ENCODE assay signal across 19 cellular contexts in genomic region chr9:114099523-114100270, GRCh38. TPM values are rescaled to one million over a fixed set of nuclear protein-coding genes. Genes with fewer than 3 reads are reported as not detected.
DNase-seq lines count a peak whose midpoint lies in the region; ATAC-seq, FAIRE-seq and TF ChIP-seq lines count a peak whose summit lies in the region.
"Had no signal": no experiment of that assay in that cellular context is flagged by ENCODE, and none has a peak within 500 bp of the region (broad histone marks: within the 10 kb centered on the region; RNA-seq: fewer than 3 reads in every experiment).

No MANE protein-coding gene starts in this region.

- H3K4me2 ChIP-seq in HepG2 (ENCODE audit: low read depth, low read length) = peak overlapping the region; percentile 82

- no peak for TF ChIP-seq CTCF in WERI-Rb-1 (IDR thresholded peaks at IDR 0.05; ENCODE audit: low read depth, low read length)
- TF ChIP-seq CTCF in HepG2 (CRISPR knock-in tag; IDR thresholded peaks at IDR 0.05) = no peak; the same call in 1 of the 2 replicates
- TF ChIP-seq CTCF in ovary (IDR thresholded peaks at IDR 0.05) = no peak

- H3K79me2 ChIP-seq in HepG2 (ENCODE audit: insufficient read depth, low read length) = no peaks in the 10 kb centered on the region

- no peaks in the 10 kb centered on the region for H4K20me1 ChIP-seq in HepG2 (ENCODE audit: insufficient read depth, low read length)

- POLR2A ChIA-PET in HepG2 (lab: Yijun Ruan, JAX) = interaction anchor here (1.1 to 1.9 kb wide), 18 partner anchors 9 to 229 kb away, joined by 3 to 63 read pairs (median 6); partner anchors contain the start of genes AMBP and COL27A1

- in situ Hi-C loops in HepG2 (cut with HindIII; ENCODE audit: extremely low pct_ligation_motif_present, low pct_unique_long_range_greater_than_20kb) = loop anchor here (5.0 kb wide), 1 partner anchor 193 kb away; no protein-coding TSS in a partner anchor

- peak; percentile 28 for FAIRE-seq in HepG2 (lab: Jason Lieb, UNC)
- FAIRE-seq: H54 had no signal

- ATAC-seq in HepG2 = peak; percentile 70
- ATAC-seq in GM21619 (IDR thresholded peaks at IDR 0.05; ENCODE audit: unreplicated experiment) = no peak
- ATAC-seq in GM19351 (IDR thresholded peaks at IDR 0.05; ENCODE audit: unreplicated experiment) = no peak
- ATAC-seq: gastroesophageal sphincter had no signal

- CTCF ChIA-PET in HepG2 (lab: Yijun Ruan, JAX; ENCODE audit: low intra/inter-chr PET ratio, low total read pairs) = no interaction called here

- TF ChIP-seq POLR2A in HepG2 (IDR thresholded peaks at IDR 0.05; ENCODE audit: insufficient read depth in 1 of 2, low read depth in 2 of 2, low read length in 2 of 2) (no peak), ovary (IDR thresholded peaks at IDR 0.05) (no peak)

- H3K9me3 ChIP-seq in WERI-Rb-1 (ENCODE audit: severe bottlenecking) = peaks cover 21% of the 10 kb centered on the region
- peaks cover 13% of the 10 kb centered on the region for H3K9me3 ChIP-seq in HepG2 (ENCODE audit: low read length)
- peaks cover 0 to 3% of the 10 kb centered on the region in 2 donors for H3K9me3 ChIP-seq in ovary

- TF ChIP-seq EP300 in HepG2 (IDR thresholded peaks at IDR 0.05; ENCODE audit: low read depth in 2 of 2, low read length in 2 of 2) (no peak), HepG2 (CRISPR knock-in tag; IDR thresholded peaks at IDR 0.05; ENCODE audit: borderline replicate concordance) (no peak), ovary (IDR thresholded peaks at IDR 0.05) (no peak)

- H3K27ac ChIP-seq in WERI-Rb-1 = peak overlapping the region; percentile 97
- peak overlapping the region; percentile 55 for H3K27ac ChIP-seq in HepG2 (ENCODE audit: extremely low read length, insufficient read depth, low read length)
- no peak overlapping the region for H3K27ac ChIP-seq in ovary
- H3K27ac ChIP-seq: cardiac muscle cell, gastroesophageal sphincter, RWPE1, upper lobe of left lung had no signal

- H3K27me3 ChIP-seq in WERI-Rb-1 (ENCODE audit: insufficient read depth, low read depth, severe bottlenecking) (no peaks in the 10 kb centered on the region), HepG2 (ENCODE audit: control insufficient read depth in 1 of 2, insufficient read depth in 2 of 2, low read length in 2 of 2) (no peaks in the 10 kb centered on the region), ovary (no peaks in the 10 kb centered on the region)

- no peak for TF ChIP-seq RAD21 in HepG2 (CRISPR knock-in tag; IDR thresholded peaks at IDR 0.05)

- WGBS in HepG2 (ENCODE audit: low lambda C conversion rate) = 3% methylated on average over 3 of the region's 4 CpGs
- WGBS in ovary, 3 donors = 73 to 79% (median 76%) methylated on average over 4 of the region's 4 CpGs

- H3K4me1 ChIP-seq in HepG2 (ENCODE audit: insufficient read depth, low read length) (peaks cover 53% of the 10 kb centered on the region), ovary (ENCODE audit: insufficient read depth) (peaks cover 5% of the 10 kb centered on the region)

- peaks cover 33% of the 10 kb centered on the region for H3K36me3 ChIP-seq in WERI-Rb-1
- H3K36me3 ChIP-seq in HepG2 (replicated peaks in 1 of 2; ENCODE audit: control insufficient read depth in 1 of 2, insufficient read depth in 2 of 2, low read length in 2 of 2) = peaks cover 0 to 1% of the 10 kb centered on the region in 2 experiments; a peak in 1 of 5 replicates
- H3K36me3 ChIP-seq in ovary = no peaks in the 10 kb centered on the region
- H3K36me3 ChIP-seq: cardiac muscle cell, gastroesophageal sphincter, upper lobe of left lung had no signal

- peak; percentile 38 for DNase-seq in activated effector memory CD4-positive, alpha-beta T cell treated with anti-CD3 and anti-CD28 coated beads, Interleukin-2, amount 50 U/mL, for 16 hours
- DNase-seq in activated effector memory CD4-positive, alpha-beta T cell treated with Interleukin-2 at 50 U/mL for 16 hours = no peak
- peak; percentile 96 for DNase-seq in WERI-Rb-1
- no peak for DNase-seq in HepG2 (ENCODE audit: low spot score)
- no peak for DNase-seq in HT-29 (ENCODE audit: low spot score)
- DNase-seq in ovary = no peak
- DNase-seq: islet precursor cell; KG1; stimulated activated CD4-positive, alpha-beta T cell treated with anti-CD3 and anti-CD28 coated beads, Interleukin-4, amount 100 ng/mL, for 1 hour; upper lobe of left lung had no signal

- intact Hi-C loops in HepG2 (cut with micrococcal nuclease; ENCODE audit: unreplicated experiment) (no loop called here), ovary (cut with DNase I) (loop anchor here in 1 of 4 donors (10.0 kb wide), 1 partner anchor 55 kb away; the partner anchor contains the start of gene COL27A1)

- peak overlapping the region; percentile 0 for H2AFZ ChIP-seq in HepG2 (ENCODE audit: low read length)

- BruUV-seq in HepG2 (replicated peaks; lab: Mats Ljungman, UMichigan) = no TSS peak

- peak overlapping the region; percentile 59; the same call in 1 of the 2 replicates for H3K9ac ChIP-seq in HepG2 (ENCODE audit: insufficient read depth, low read depth, low read length)

- H3K4me3 ChIP-seq in WERI-Rb-1 (ENCODE audit: low read depth, low read length) (peak overlapping the region; percentile 92), HepG2 (replicated peaks in 1 of 3; ENCODE audit: insufficient read depth in 1 of 3, low read depth in 2 of 3, low read length in 3 of 3) (peak overlapping the region; percentile 27 to 67 (median 45)), ovary (no peak overlapping the region)

RNA-seq across cellular contexts. Expression of gene KIF12, which starts 0.6 kb away (rescaled TPM):
- total RNA-seq in HepG2 (2016; rRNA removed; fragmentation: Illumina TruSeq; extraction: Trizol) (0.81 and 1.8 TPM in 2 replicates), ovary (10 to 100 TPM in 1 of 7 donors, 1 to 10 TPM in 4, under 1 TPM in 2; 0.78 to 17.8 (median 2.0) TPM)
- 0.61 and 1.1 TPM in 2 replicates for total RNA-seq in HepG2 (2016; cell fraction: cytosol; rRNA removed; fragmentation: Illumina TruSeq; extraction: Trizol; ENCODE audit: low read depth)
- total RNA-seq in HepG2 (2016; cell fraction: insoluble cytoplasmic fraction; rRNA removed; fragmentation: Illumina TruSeq; extraction: Trizol) = 0.94 and 1.8 TPM in 2 replicates
- 0.19 and 0.38 TPM in 2 replicates for total RNA-seq in HepG2 (2016; cell fraction: membrane; rRNA removed; fragmentation: Illumina TruSeq; extraction: Trizol)
- 2.7 and 3.5 TPM in 2 replicates for total RNA-seq in HepG2 (2016; cell fraction: nucleus; rRNA removed; fragmentation: Illumina TruSeq; extraction: Trizol)
- polyA plus RNA-seq in HepG2 (2011; rRNA removed) (12.5 and 14.8 TPM in 2 replicates), ovary (under 1 TPM in 1 of 2 donors, not detected in 1; 0.54 TPM)
- polyA plus RNA-seq in HepG2 (2011; cell fraction: cytosol; rRNA removed) = 1.6 and 3.1 TPM in 2 replicates
- polyA plus RNA-seq in HepG2 (2011; cell fraction: nucleus; rRNA removed) = 155 and 222 TPM in 2 replicates
- 6.2 and 7.2 TPM in 2 replicates for polyA plus RNA-seq in HepG2 (2012)
- 0.14 and 0.26 TPM in 2 replicates for polyA plus RNA-seq in HepG2 (2016; cell fraction: cytosol; fragmentation: Illumina TruSeq; extraction: Trizol; ENCODE audit: low read depth)
- 0.92 and 0.93 TPM in 2 replicates for polyA plus RNA-seq in HepG2 (2016; cell fraction: insoluble cytoplasmic fraction; fragmentation: Illumina TruSeq; extraction: Trizol; ENCODE audit: low read depth)
- polyA plus RNA-seq in HepG2 (2016; cell fraction: membrane; fragmentation: Illumina TruSeq; extraction: Trizol; ENCODE audit: low read depth) = 0.17 TPM in 1 of 2 replicates, not detected in the other
- 8.0 and 11.0 TPM in 2 replicates for polyA plus RNA-seq in HepG2 (2016; cell fraction: nucleus; fragmentation: Illumina TruSeq; extraction: Trizol; ENCODE audit: insufficient read depth, low read depth)
- 6.7 TPM in 1 of 2 replicates, not detected in the other for polyA minus RNA-seq in HepG2 (2011; rRNA and poly(A)+ RNA removed; ENCODE audit: low replicate concordance)
- polyA minus RNA-seq in HepG2 (2011; cell fraction: cytosol; rRNA and poly(A)+ RNA removed) = 1.1 and 1.3 TPM in 2 replicates
- 11.6 and 13.7 TPM in 2 replicates for polyA minus RNA-seq in HepG2 (2011; cell fraction: nucleus; rRNA and poly(A)+ RNA removed)
- 36.4 and 41.0 TPM in 2 replicates for total RNA-seq in HT-29 (2014; rRNA removed; shearing (Covaris generic))
- total RNA-seq: A673; gastroesophageal sphincter; T-helper 1 cell treated with Interleukin-12 subunit alpha and Interleukin-12 subunit beta and Interleukin-4 antibody, amounts not matched to agents 30 ng/mL and 1 ng/mL, for 36 hours had no signal

RNA-seq across cellular contexts. Expression of gene AMBP, which starts 21.6 kb away (rescaled TPM):
- 612 and 1,510 TPM in 2 replicates for total RNA-seq in HepG2 (2016; rRNA removed; fragmentation: Illumina TruSeq; extraction: Trizol)
- total RNA-seq in HepG2 (2016; cell fraction: cytosol; rRNA removed; fragmentation: Illumina TruSeq; extraction: Trizol; ENCODE audit: low read depth) = 264 and 266 TPM in 2 replicates
- 610 and 1,558 TPM in 2 replicates for total RNA-seq in HepG2 (2016; cell fraction: insoluble cytoplasmic fraction; rRNA removed; fragmentation: Illumina TruSeq; extraction: Trizol)
- 284 and 296 TPM in 2 replicates for total RNA-seq in HepG2 (2016; cell fraction: membrane; rRNA removed; fragmentation: Illumina TruSeq; extraction: Trizol)
- 1,103 and 1,244 TPM in 2 replicates for total RNA-seq in HepG2 (2016; cell fraction: nucleus; rRNA removed; fragmentation: Illumina TruSeq; extraction: Trizol)
- 2,580 and 3,919 TPM in 2 replicates for polyA plus RNA-seq in HepG2 (2011; rRNA removed)
- 3,676 and 4,547 TPM in 2 replicates for polyA plus RNA-seq in HepG2 (2011; cell fraction: cytosol; rRNA removed)
- polyA plus RNA-seq in HepG2 (2011; cell fraction: nucleus; rRNA removed) = 1,589 and 2,063 TPM in 2 replicates
- 2,894 and 3,165 TPM in 2 replicates for polyA plus RNA-seq in HepG2 (2012)
- polyA plus RNA-seq in HepG2 (2016; cell fraction: cytosol; fragmentation: Illumina TruSeq; extraction: Trizol; ENCODE audit: low read depth) = 305 and 334 TPM in 2 replicates
- 674 and 676 TPM in 2 replicates for polyA plus RNA-seq in HepG2 (2016; cell fraction: insoluble cytoplasmic fraction; fragmentation: Illumina TruSeq; extraction: Trizol; ENCODE audit: low read depth)
- polyA plus RNA-seq in HepG2 (2016; cell fraction: membrane; fragmentation: Illumina TruSeq; extraction: Trizol; ENCODE audit: low read depth) = 279 and 293 TPM in 2 replicates
- 2,037 and 2,236 TPM in 2 replicates for polyA plus RNA-seq in HepG2 (2016; cell fraction: nucleus; fragmentation: Illumina TruSeq; extraction: Trizol; ENCODE audit: insufficient read depth, low read depth)
- polyA minus RNA-seq in HepG2 (2011; rRNA and poly(A)+ RNA removed; ENCODE audit: low replicate concordance) = 0.72 and 924 TPM in 2 replicates
- polyA minus RNA-seq in HepG2 (2011; cell fraction: cytosol; rRNA and poly(A)+ RNA removed) = 612 and 1,026 TPM in 2 replicates
- 323 and 565 TPM in 2 replicates for polyA minus RNA-seq in HepG2 (2011; cell fraction: nucleus; rRNA and poly(A)+ RNA removed)
- total RNA-seq in HT-29 (2014; rRNA removed; shearing (Covaris generic)) = 3.0 and 4.4 TPM in 2 replicates
- total RNA-seq in ovary = 1 to 10 TPM in 1 of 7 donors, under 1 TPM in 4, not detected in 2; 0.30 to 3.9 (median 0.69) TPM
- polyA plus RNA-seq in ovary = under 1 TPM in 1 of 2 donors, not detected in 1; 0.15 TPM
- total RNA-seq: A673; cardiac muscle cell; endothelial cell of umbilical vein; gastroesophageal sphincter; T-helper 1 cell treated with Interleukin-12 subunit alpha and Interleukin-12 subunit beta and Interleukin-4 antibody, amounts not matched to agents 30 ng/mL and 1 ng/mL, for 36 hours had no signal
- polyA plus RNA-seq: endothelial cell of umbilical vein had no signal

RNA-seq across cellular contexts. Expression of gene COL27A1, which starts 55.6 kb away (rescaled TPM):
- 13.1 and 71.3 TPM in 2 replicates for total RNA-seq in HepG2 (2016; rRNA removed; fragmentation: Illumina TruSeq; extraction: Trizol)
- total RNA-seq in HepG2 (2016; cell fraction: cytosol; rRNA removed; fragmentation: Illumina TruSeq; extraction: Trizol; ENCODE audit: low read depth) = 24.4 and 27.4 TPM in 2 replicates
- total RNA-seq in HepG2 (2016; cell fraction: insoluble cytoplasmic fraction; rRNA removed; fragmentation: Illumina TruSeq; extraction: Trizol) = 11.3 and 76.4 TPM in 2 replicates
- total RNA-seq in HepG2 (2016; cell fraction: membrane; rRNA removed; fragmentation: Illumina TruSeq; extraction: Trizol) = 17.0 and 18.6 TPM in 2 replicates
- total RNA-seq in HepG2 (2016; cell fraction: nucleus; rRNA removed; fragmentation: Illumina TruSeq; extraction: Trizol) = 127 and 145 TPM in 2 replicates
- 89.1 and 105 TPM in 2 replicates for polyA plus RNA-seq in HepG2 (2011; rRNA removed)
- 8.5 and 16.4 TPM in 2 replicates for polyA plus RNA-seq in HepG2 (2011; cell fraction: cytosol; rRNA removed)
- polyA plus RNA-seq in HepG2 (2011; cell fraction: nucleus; rRNA removed) = 1,276 and 1,843 TPM in 2 replicates
- 63.8 and 83.6 TPM in 2 replicates for polyA plus RNA-seq in HepG2 (2012)
- 2.0 and 2.7 TPM in 2 replicates for polyA plus RNA-seq in HepG2 (2016; cell fraction: cytosol; fragmentation: Illumina TruSeq; extraction: Trizol; ENCODE audit: low read depth)
- polyA plus RNA-seq in HepG2 (2016; cell fraction: insoluble cytoplasmic fraction; fragmentation: Illumina TruSeq; extraction: Trizol; ENCODE audit: low read depth) = 13.5 and 15.6 TPM in 2 replicates
- polyA plus RNA-seq in HepG2 (2016; cell fraction: membrane; fragmentation: Illumina TruSeq; extraction: Trizol; ENCODE audit: low read depth) = 4.3 and 4.5 TPM in 2 replicates
- 665 and 720 TPM in 2 replicates for polyA plus RNA-seq in HepG2 (2016; cell fraction: nucleus; fragmentation: Illumina TruSeq; extraction: Trizol; ENCODE audit: insufficient read depth, low read depth)
- polyA minus RNA-seq in HepG2 (2011; rRNA and poly(A)+ RNA removed; ENCODE audit: low replicate concordance) = 11.6 and 59.4 TPM in 2 replicates
- polyA minus RNA-seq in HepG2 (2011; cell fraction: cytosol; rRNA and poly(A)+ RNA removed) = 5.5 and 10.9 TPM in 2 replicates
- 155 and 169 TPM in 2 replicates for polyA minus RNA-seq in HepG2 (2011; cell fraction: nucleus; rRNA and poly(A)+ RNA removed)
- 14.5 and 17.6 TPM in 2 replicates for total RNA-seq in HT-29 (2014; rRNA removed; shearing (Covaris generic))
- total RNA-seq in ovary = 10 to 100 TPM in 5 of 7 donors, 1 to 10 TPM in 2; 7.1 to 91.2 (median 19.8) TPM
- polyA plus RNA-seq in ovary = 10 to 100 TPM in 1 of 2 donors, 1 to 10 TPM in 1; 5.2 to 16.8 TPM

Comparison
In these comparisons a context has a peak if more than half of its experiments do, and no peak if none do; other contexts are left out.
1. DNase-seq: peak in activated effector memory CD4-positive, alpha-beta T cell treated with anti-CD3 and anti-CD28 coated beads, Interleukin-2, amount 50 U/mL, for 16 hours (single experiment) and WERI-Rb-1 (single experiment); none in activated effector memory CD4-positive, alpha-beta T cell treated with Interleukin-2 at 50 U/mL for 16 hours (single experiment), HepG2 (single experiment), HT-29 (single experiment) and ovary (0 of 5).
2. H3K27ac ChIP-seq: peak in WERI-Rb-1 (single experiment) and HepG2 (single experiment); none in ovary (0 of 2).
3. RNA of gene AMBP, which starts 21.6 kb away (total RNA-seq): 264 to 1,558 TPM in HepG2; 3.0 to 4.4 TPM in HT-29 and 0.30 to 3.9 TPM in ovary; every median in the first group is over 10 times any median in the second.